Comparison of ENCODE assay signal across 16 cellular contexts in genomic region chr5:119312403-119312802, GRCh38. TPM values are rescaled to one million over a fixed set of nuclear protein-coding genes. Genes with fewer than 3 reads are reported as not detected.
DNase-seq lines count a peak whose midpoint lies in the region; ATAC-seq and TF ChIP-seq lines count a peak whose summit lies in the region.
"Had no signal": no experiment of that assay in that cellular context is flagged by ENCODE, and none has a peak within 500 bp of the region (broad histone marks: within the 10 kb centered on the region; RNA-seq: fewer than 3 reads in every experiment).

No MANE protein-coding gene starts in this region.

- peak; percentile 3 for TF ChIP-seq CTCF in liver (IDR thresholded peaks at IDR 0.05; ENCODE audit: low read depth, low read length, missing input control)
- TF ChIP-seq CTCF in right lobe of liver (IDR thresholded peaks at IDR 0.05) = no peak
- TF ChIP-seq CTCF in esophagus muscularis mucosa (IDR thresholded peaks at IDR 0.05) = no peak

- H3K27ac ChIP-seq in liver (ENCODE audit: low read depth in 1 of 2, low read length in 2 of 2) = no peak overlapping the region
- H3K27ac ChIP-seq in right lobe of liver = no peak overlapping the region
- no peak overlapping the region for H3K27ac ChIP-seq in esophagus muscularis mucosa (replicated peaks in 1 of 4)
- H3K27ac ChIP-seq in mesendoderm (ENCODE audit: low read depth, low read length) = no peak overlapping the region
- H3K27ac ChIP-seq: RWPE1, tibial nerve had no signal

- no peaks in the 10 kb centered on the region for H3K9me3 ChIP-seq in liver (ENCODE audit: control insufficient read depth in 4 of 4, low read length in 3 of 4)
- no peaks in the 10 kb centered on the region for H3K9me3 ChIP-seq in right lobe of liver
- no peaks in the 10 kb centered on the region for H3K9me3 ChIP-seq in esophagus muscularis mucosa
- H3K9me3 ChIP-seq: tibial nerve had no signal

- no peaks in the 10 kb centered on the region for H3K79me1 ChIP-seq in mesendoderm (ENCODE audit: low read length)

- CTCF ChIA-PET in T-cell (lab: Charles Lee) = interaction anchor here (0.6 to 5.3 kb wide), 17 partner anchors 10 to 258 kb away, joined by 3 to 47 read pairs (median 4); no protein-coding TSS in a partner anchor

- intact Hi-C loops in right lobe of liver (cut with DNase I) = no loop called here
- intact Hi-C loops in esophagus muscularis mucosa (cut with DNase I) = no loop called here

- H3K9me3 Mint-ChIP-seq in T-cell = no peaks in the 10 kb centered on the region
- H3K9me3 Mint-ChIP-seq in effector memory CD8-positive, alpha-beta T cell = no peaks in the 10 kb centered on the region

- ATAC-seq in right lobe of liver = no peak
- ATAC-seq in T-cell (replicated peaks in 1 of 4) = no peak
- ATAC-seq in effector memory CD8-positive, alpha-beta T cell (replicated peaks) = no peak
- no peak for ATAC-seq in HG03280 (IDR thresholded peaks at IDR 0.05; ENCODE audit: unreplicated experiment)
- ATAC-seq in GM18861 (IDR thresholded peaks at IDR 0.05; ENCODE audit: unreplicated experiment) = no peak
- ATAC-seq: sciatic nerve had no signal

- H4K5ac ChIP-seq in mesendoderm (ENCODE audit: low read length) = no peak overlapping the region

- no peak for TF ChIP-seq EP300 in esophagus muscularis mucosa (IDR thresholded peaks at IDR 0.05)

- H2BK5ac ChIP-seq in mesendoderm (ENCODE audit: low read length) = no peak overlapping the region

- no peak overlapping the region for H2BK15ac ChIP-seq in mesendoderm (replicated peaks; ENCODE audit: low read depth)

- no peak overlapping the region for H3K56ac ChIP-seq in mesendoderm (ENCODE audit: low read length)

- H3K23ac ChIP-seq in mesendoderm (ENCODE audit: low read length) = no peak overlapping the region

- peaks cover 23% of the 10 kb centered on the region for H3K36me3 Mint-ChIP-seq in T-cell
- peaks cover 29% of the 10 kb centered on the region for H3K36me3 Mint-ChIP-seq in effector memory CD8-positive, alpha-beta T cell (ENCODE audit: insufficient read depth)

- no peak overlapping the region for H2AK5ac ChIP-seq in mesendoderm (ENCODE audit: low read length)

- H3K4me1 ChIP-seq in liver (ENCODE audit: control insufficient read depth in 4 of 4, insufficient read depth in 4 of 4, low read length in 3 of 4) (peaks cover 0 to 4% (median 2%) of the 10 kb centered on the region in 4 donors), right lobe of liver (peaks cover 0 to 12% (median 0%) of the 10 kb centered on the region in 4 donors), esophagus muscularis mucosa (peaks cover 0 to 30% (median 22%) of the 10 kb centered on the region in 4 donors), mesendoderm (ENCODE audit: control insufficient read depth, low read depth, low read length) (peaks cover 2% of the 10 kb centered on the region)

- peak overlapping the region; percentile 83 to 85 for H3K27ac Mint-ChIP-seq in T-cell
- peak overlapping the region; percentile 11 to 54 for H3K27ac Mint-ChIP-seq in effector memory CD8-positive, alpha-beta T cell

- H3K18ac ChIP-seq in mesendoderm (ENCODE audit: low read length) = no peak overlapping the region

- peak overlapping the region in 2 of 3 donors; percentile 28 to 29 for H3K4me3 Mint-ChIP-seq in T-cell
- peak overlapping the region in 1 of 2 donors; percentile 61 for H3K4me3 Mint-ChIP-seq in effector memory CD8-positive, alpha-beta T cell

- H3K4me3 ChIP-seq in liver (ENCODE audit: low read depth in 1 of 3, low read length in 3 of 3) = no peak overlapping the region
- H3K4me3 ChIP-seq in right lobe of liver = no peak overlapping the region
- H3K4me3 ChIP-seq in esophagus muscularis mucosa = no peak overlapping the region
- no peak overlapping the region for H3K4me3 ChIP-seq in mesendoderm (ENCODE audit: low read length)
- H3K4me3 ChIP-seq: lung, tibial nerve had no signal

- no peak overlapping the region for H2BK120ac ChIP-seq in mesendoderm (ENCODE audit: low read depth, low read length)

- TF ChIP-seq POLR2A in right lobe of liver (IDR thresholded peaks at IDR 0.05) = no peak
- no peak for TF ChIP-seq POLR2A in esophagus muscularis mucosa (IDR thresholded peaks at IDR 0.05; ENCODE audit: low read depth)

- POLR2A ChIA-PET in T-cell (lab: Charles Lee) = interaction anchor here (0.6 to 1.1 kb wide), 9 partner anchors 11 to 101 kb away, joined by 3 to 8 read pairs (median 4); no protein-coding TSS in a partner anchor

- no peak overlapping the region for H4K8ac ChIP-seq in mesendoderm (ENCODE audit: low read depth, low read length)

- H3K4me2 ChIP-seq in mesendoderm (ENCODE audit: low read length) = no peak overlapping the region

- H3K27me3 ChIP-seq in liver (ENCODE audit: control insufficient read depth in 4 of 4, insufficient read depth in 4 of 4, low read length in 3 of 4) (no peaks in the 10 kb centered on the region), right lobe of liver (no peaks in the 10 kb centered on the region), esophagus muscularis mucosa (no peaks in the 10 kb centered on the region), mesendoderm (ENCODE audit: insufficient read depth, low read length, poor library complexity) (no peaks in the 10 kb centered on the region)
- H3K27me3 ChIP-seq: tibial nerve had no signal

- no peak overlapping the region for H3K9ac ChIP-seq in liver (ENCODE audit: low read depth in 1 of 2, low read length in 2 of 2)
- no peak overlapping the region for H3K9ac ChIP-seq in mesendoderm (ENCODE audit: low read length)

- 61% methylated on average over 5 of the region's 5 CpGs for WGBS in liver
- WGBS in right lobe of liver (ENCODE audit: insufficient coverage, low coverage, low lambda C conversion rate, missing lambda C conversion rate) = 79% methylated on average over 3 of the region's 5 CpGs
- 86% methylated on average over 5 of the region's 5 CpGs for WGBS in esophagus muscularis mucosa
- no CpG with 5 or more reads among the region's 5 CpGs for WGBS in mesendoderm (ENCODE audit: extremely low coverage, insufficient coverage, low lambda C conversion rate)

- peaks cover 92 to 93% (median 92%) of the 10 kb centered on the region in 3 donors for H3K4me1 Mint-ChIP-seq in T-cell
- H3K4me1 Mint-ChIP-seq in effector memory CD8-positive, alpha-beta T cell (ENCODE audit: low read depth in 2 of 2) = peaks cover 52 to 74% of the 10 kb centered on the region in 2 donors

- H3K79me2 ChIP-seq in mesendoderm (ENCODE audit: control insufficient read depth, insufficient read depth, low read length) = no peaks in the 10 kb centered on the region

- DNase-seq in right lobe of liver = no peak
- peak in 1 of 34 experiments; percentile 40 for DNase-seq in T-cell
- no peak for DNase-seq in effector memory CD8-positive, alpha-beta T cell
- DNase-seq in esophagus muscularis mucosa (ENCODE audit: extremely low spot score) = no peak
- no peak for DNase-seq in mesendoderm
- DNase-seq: activated CD4-positive, alpha-beta T cell treated with anti-CD3 and anti-CD28 coated beads, Interleukin-2, amount 50 U/mL, for 48 hours; MV-4-11; NCI-H748 treated with DMSO at 0.1 percent for 48 hours; nucleus accumbens had no signal

- no peak for TF ChIP-seq RAD21 in liver (IDR thresholded peaks at IDR 0.05)

- H3K4ac ChIP-seq in mesendoderm (ENCODE audit: low read depth, low read length) = no peak overlapping the region

- no peaks in the 10 kb centered on the region for H3K27me3 Mint-ChIP-seq in T-cell
- no peaks in the 10 kb centered on the region for H3K27me3 Mint-ChIP-seq in effector memory CD8-positive, alpha-beta T cell

- H3K36me3 ChIP-seq in liver (ENCODE audit: control insufficient read depth in 4 of 4, insufficient read depth in 3 of 4, low read depth in 1 of 4, low read length in 3 of 4) (no peaks in the 10 kb centered on the region), right lobe of liver (no peaks in the 10 kb centered on the region), esophagus muscularis mucosa (no peaks in the 10 kb centered on the region), mesendoderm (ENCODE audit: control insufficient read depth, insufficient read depth, low read length) (no peaks in the 10 kb centered on the region)
- H3K36me3 ChIP-seq: tibial nerve had no signal

TF ChIP-seq in liver, 16 proteins besides CTCF, POLR2A, EP300 and RAD21:
- no peak for TF ChIP-seq EGR1 (IDR thresholded peaks at IDR 0.05; ENCODE audit: low read depth in 2 of 2)
- TF ChIP-seq GABPA (IDR thresholded peaks at IDR 0.05 in 1 of 2, conservative IDR thresholded peaks at IDR 0.05 in 1 of 2) = no peak
- no peak for TF ChIP-seq ATF3 (IDR thresholded peaks at IDR 0.05)
- TF ChIP-seq FOXA2 (IDR thresholded peaks at IDR 0.05) = no peak
- no peak for TF ChIP-seq RXRA (IDR thresholded peaks at IDR 0.05)

RNA-seq across cellular contexts. Expression of gene TNFAIP8, which starts 43.4 kb away (rescaled TPM):
- total RNA-seq in liver (10 to 100 TPM in 1 of 2 donors, 1 to 10 TPM in 1; 5.5 to 28.6 TPM), right lobe of liver (10 to 100 TPM in 2 of 6 experiments, 1 to 10 TPM in 4; 2.2 to 26.7 (median 5.4) TPM), T-cell (100 to 1,000 TPM; 128 to 145 (median 135) TPM), esophagus muscularis mucosa (10 to 100 TPM; 20.2 to 26.2 (median 22.5) TPM)
- polyA plus RNA-seq in liver = 1 to 10 TPM; 2.6 to 3.3 TPM
- polyA plus RNA-seq in mesendoderm (2013, experiment 1 of 2) = 11.8 TPM
- polyA plus RNA-seq in mesendoderm (2013, experiment 2 of 2) = 11.9 TPM

Comparison
In these comparisons a context has a peak if more than half of its experiments do, and no peak if none do; other contexts are left out.
1. RNA of gene TNFAIP8, which starts 43.4 kb away (total RNA-seq): 128 to 145 TPM in T-cell; 5.5 to 28.6 TPM in liver, 20.2 to 26.2 TPM in esophagus muscularis mucosa and 2.2 to 26.7 TPM in right lobe of liver; every median in the first group is over 4 times any median in the second.